ENCODE assay signal across 8 cellular contexts in genomic region chr4:85498068-85498733, GRCh38. TPM values are rescaled to one million over a fixed set of nuclear protein-coding genes. Genes with fewer than 3 reads are reported as not detected.
DNase-seq lines count a peak whose midpoint lies in the region; ATAC-seq and TF ChIP-seq lines count a peak whose summit lies in the region.

No MANE protein-coding gene starts in this region.

- H3K27me3 ChIP-seq in gastrocnemius medialis, result no peaks in the 10 kb centered on the region

- intact Hi-C loops in gastrocnemius medialis (cut with DNase I; ENCODE audit: low total_unique reads), result no loop called here

- no peak for TF ChIP-seq POLR2A in gastrocnemius medialis (IDR thresholded peaks at IDR 0.05)

- TF ChIP-seq CTCF in gastrocnemius medialis (IDR thresholded peaks at IDR 0.05 in 4 of 5, conservative IDR thresholded peaks at IDR 0.05 in 1 of 5) (no peak), GM10266 (IDR thresholded peaks at IDR 0.05; ENCODE audit: control insufficient read depth, insufficient read depth, low read depth, missing control alignments) (no peak)

- H3K9me3 ChIP-seq in gastrocnemius medialis, result no peaks in the 10 kb centered on the region

- H3K27ac ChIP-seq in gastrocnemius medialis, result peak overlapping the region; percentile 34 to 61 (median 54)

- peaks cover 0 to 6% of the 10 kb centered on the region in 2 donors for H3K4me1 ChIP-seq in gastrocnemius medialis

- in situ Hi-C loops in gastrocnemius medialis (cut with MboI; ENCODE audit: low sequenced_read_pairs in 4 of 4), result no loop called here

- H3K36me3 ChIP-seq in gastrocnemius medialis, result no peaks in the 10 kb centered on the region

- no peak overlapping the region for H3K4me3 ChIP-seq in gastrocnemius medialis

- peak; percentile 89 for ATAC-seq in GM18517 (IDR thresholded peaks at IDR 0.05; ENCODE audit: unreplicated experiment)
- ATAC-seq in HG02642 (IDR thresholded peaks at IDR 0.05; ENCODE audit: poor library complexity, unreplicated experiment), result peak; percentile 100
- peak; percentile 93 for ATAC-seq in esophagus mucosa
- ATAC-seq in gastrocnemius medialis, result peak; percentile 29 to 46

- DNase-seq in MV-4-11 (lab: John Stamatoyannopoulos, UW), result peak; percentile 89
- DNase-seq in gastrocnemius medialis, result peak; percentile 17 to 38
- DNase-seq in GM10266 (ENCODE audit: extremely low spot score), result no peak
- no peak for DNase-seq in NCI-H1436 (lab: John Stamatoyannopoulos, UW)
- no peak for DNase-seq in central memory CD4-positive, alpha-beta T cell

RNA-seq across cellular contexts. Expression of gene ARHGAP24, which starts 23.3 kb away (rescaled TPM):
- total RNA-seq in esophagus mucosa (6.1 TPM), gastrocnemius medialis (1 to 10 TPM; 2.8 to 7.8 (median 5.3) TPM)

Comparison
In these comparisons a context has a peak if more than half of its experiments do, and no peak if none do; other contexts are left out.
1. ATAC-seq: peak in every context shown above with its lines; median percentile 100 in HG02642; 93 in esophagus mucosa; 89 in GM18517; 38 in gastrocnemius medialis.
2. DNase-seq: peak in MV-4-11 (single experiment) and gastrocnemius medialis (2 of 2); none in GM10266 (single experiment), NCI-H1436 (single experiment) and central memory CD4-positive, alpha-beta T cell (single experiment).